ENCODE assay signal across 27 cellular contexts in the genomic region with DNA sequence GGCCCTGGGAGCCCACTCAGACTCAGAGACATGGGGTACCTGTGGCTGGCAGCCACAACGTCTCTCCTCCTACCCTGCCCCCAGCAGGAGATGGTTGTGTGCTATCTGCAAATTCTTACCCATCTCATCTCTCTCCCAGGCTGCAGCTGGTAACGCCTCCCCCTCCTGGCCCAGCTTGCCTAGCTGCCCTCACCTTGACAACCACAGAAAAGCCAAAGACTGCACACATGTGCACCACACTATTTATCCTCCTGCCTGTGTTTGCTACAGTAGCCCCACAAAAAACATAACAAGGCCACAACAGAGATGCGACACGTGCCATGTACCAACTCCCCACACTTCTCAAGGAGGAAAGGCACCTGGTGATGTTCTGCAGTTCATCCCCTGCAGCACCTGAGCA.
"Had no signal": no experiment of that assay in that cellular context is flagged by ENCODE, and none has a peak within 500 bp of the region (broad histone marks: within the 10 kb centered on the region; RNA-seq: fewer than 3 reads in every experiment).

No MANE protein-coding gene starts in this region.

- ATAC-seq: activated CD4-positive, alpha-beta T cell treated with anti-CD3 and anti-CD28 coated beads for 36 hours; activated CD4-positive, CD25-positive, alpha-beta regulatory T cell treated with anti-CD3 and anti-CD28 coated beads, Interleukin-2, amount 50 U/mL, for 24 hours; activated naive CD4-positive, alpha-beta T cell treated with anti-CD3 and anti-CD28 coated beads, Interleukin-2, amount 50 U/mL, for 72 hours; activated T-cell treated with anti-CD3 and anti-CD28 coated beads, Interleukin-2, amount 50 U/mL, for 4 hours; body of pancreas; WTC11 had no signal

- DNase-seq: activated CD4-positive, alpha-beta memory T cell treated with anti-CD3 and anti-CD28 coated beads for 36 hours; activated CD4-positive, alpha-beta T cell treated with anti-CD3 and anti-CD28 coated beads for 36 hours; activated CD4-positive, alpha-beta T cell treated with anti-CD3 and anti-CD28 coated beads, Interleukin-2, amount 50 U/mL, for 1 hour; activated CD8-positive, alpha-beta memory T cell treated with anti-CD3 and anti-CD28 coated beads, Interleukin-2, amount 50 U/mL, for 4 hours; activated gamma-delta T cell treated with Interleukin-2 at 50 U/mL for 16 hours; activated naive CD4-positive, alpha-beta T cell treated with anti-CD3 and anti-CD28 coated beads for 36 hours; activated T-cell treated with anti-CD3 and anti-CD28 coated beads for 4 hours; activated T-cell treated with anti-CD3 and anti-CD28 coated beads, Interleukin-2, amount 50 U/mL, for 4 hours; adrenal gland; MM.1S; MV-4-11; NCI-H1092; NCI-H187 treated with DMSO at 0.1 percent for 48 hours; NCI-H2081; NCI-H510A; NCI-H526; PC-9; SHP77; SJCRH30; T1000 had no signal

- H3K27ac ChIP-seq: adrenal gland, body of pancreas, breast epithelium, KMS-11, PC-9, SJCRH30, SK-N-MC had no signal
